ENCODE assay signal across 14 cellular contexts in the genomic region with DNA sequence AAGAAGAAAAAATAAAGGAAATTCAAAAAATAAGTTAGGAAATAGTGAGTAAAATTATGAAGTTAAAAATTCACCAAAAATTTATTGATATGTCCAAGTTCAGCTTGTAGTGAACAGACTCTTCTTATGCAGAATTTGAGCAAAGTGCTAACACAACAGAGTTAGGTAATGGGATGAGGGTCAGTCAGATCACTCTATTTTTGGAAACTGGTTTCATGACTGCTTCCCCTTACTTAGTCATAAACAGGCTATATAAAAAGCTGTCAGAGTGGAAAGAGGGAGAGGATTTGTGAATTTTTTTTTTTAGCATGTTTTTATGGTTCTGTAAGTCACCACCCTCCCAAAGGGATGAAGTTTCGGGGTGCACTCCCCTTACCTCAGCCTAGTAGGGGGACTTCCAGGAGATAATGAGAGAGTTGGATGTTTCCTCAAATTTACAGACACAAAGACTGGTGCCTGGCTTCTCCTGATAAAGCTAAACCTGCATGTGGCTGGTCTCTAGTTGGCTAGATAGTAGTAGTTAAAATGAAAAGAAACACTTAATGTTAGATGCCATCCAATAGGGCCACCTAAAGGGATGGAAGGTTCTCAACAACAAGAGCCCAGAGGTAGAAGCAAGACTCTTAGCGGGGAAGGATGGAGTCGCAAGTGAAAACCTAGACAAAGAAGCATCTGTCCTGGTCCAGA. TPM values are rescaled to one million over a fixed set of nuclear protein-coding genes. Genes with fewer than 3 reads are reported as not detected.
A peak's percentile ranks its signal among the peaks of the same experiment; 100 is the strongest.
DNase-seq lines count a peak whose midpoint lies in the region; ATAC-seq, FAIRE-seq and TF ChIP-seq lines count a peak whose summit lies in the region.
"Had no signal": no experiment of that assay in that cellular context is flagged by ENCODE, and none has a peak within 500 bp of the region (broad histone marks: within the 10 kb centered on the region; RNA-seq: fewer than 3 reads in every experiment).

No MANE protein-coding gene starts in this region.

- FAIRE-seq in GM18507 (lab: Jason Lieb, UNC): peak; percentile 69

- peaks cover 14% of the 10 kb centered on the region for H3K27me3 Mint-ChIP-seq in activated T-helper 2 cell treated with anti-CD3 and anti-CD28 coated beads, Interferon-gamma antibody, Interleukin-2, Interleukin-4, amounts not matched to agents 10 μg/mL and 5 μg/mL and 100 μg/mL, durations not matched to agents 14 hours and 24 hours and 36 hours (ENCODE audit: low read depth)

- no peaks in the 10 kb centered on the region for H3K36me3 Mint-ChIP-seq in activated T-helper 2 cell treated with anti-CD3 and anti-CD28 coated beads, Interferon-gamma antibody, Interleukin-2, Interleukin-4, amounts not matched to agents 10 μg/mL and 5 μg/mL and 100 μg/mL, durations not matched to agents 14 hours and 24 hours and 36 hours (ENCODE audit: low read depth)

- H3K9me3 Mint-ChIP-seq in activated T-helper 2 cell treated with anti-CD3 and anti-CD28 coated beads, Interferon-gamma antibody, Interleukin-2, Interleukin-4, amounts not matched to agents 10 μg/mL and 5 μg/mL and 100 μg/mL, durations not matched to agents 14 hours and 24 hours and 36 hours: no peaks in the 10 kb centered on the region
- H3K9me3 Mint-ChIP-seq: activated T-cell treated with anti-CD3 and anti-CD28 coated beads, Interleukin-2, amount 50 U/mL, for 72 hours had no signal

- H3K4me3 Mint-ChIP-seq in activated T-helper 2 cell treated with anti-CD3 and anti-CD28 coated beads, Interferon-gamma antibody, Interleukin-2, Interleukin-4, amounts not matched to agents 10 μg/mL and 5 μg/mL and 100 μg/mL, durations not matched to agents 14 hours and 24 hours and 36 hours (ENCODE audit: low read depth): no peak overlapping the region
- H3K4me3 Mint-ChIP-seq: activated T-cell treated with anti-CD3 and anti-CD28 coated beads, Interleukin-2, amount 50 U/mL, for 72 hours had no signal

- no peak for TF ChIP-seq POLR2A in GM18505 (IDR thresholded peaks at IDR 0.05; ENCODE audit: borderline replicate concordance, extremely low read depth, insufficient read depth, insufficient read length)

- H3K4me1 Mint-ChIP-seq in activated T-helper 2 cell treated with anti-CD3 and anti-CD28 coated beads, Interferon-gamma antibody, Interleukin-2, Interleukin-4, amounts not matched to agents 10 μg/mL and 5 μg/mL and 100 μg/mL, durations not matched to agents 14 hours and 24 hours and 36 hours (ENCODE audit: low read depth): no peaks in the 10 kb centered on the region

- intact Hi-C loops in activated T-helper 2 cell treated with anti-CD3 and anti-CD28 coated beads, Interferon-gamma antibody, Interleukin-2, Interleukin-4, amounts not matched to agents 10 μg/mL and 5 μg/mL and 100 μg/mL, durations not matched to agents 14 hours and 24 hours and 36 hours (cut with micrococcal nuclease): no loop called here

- H3K27ac Mint-ChIP-seq in activated T-helper 2 cell treated with anti-CD3 and anti-CD28 coated beads, Interferon-gamma antibody, Interleukin-2, Interleukin-4, amounts not matched to agents 10 μg/mL and 5 μg/mL and 100 μg/mL, durations not matched to agents 14 hours and 24 hours and 36 hours: no peak overlapping the region
- H3K27ac Mint-ChIP-seq: activated T-cell treated with anti-CD3 and anti-CD28 coated beads, Interleukin-2, amount 50 U/mL, for 72 hours had no signal

- ATAC-seq in HG03095 (IDR thresholded peaks at IDR 0.05; ENCODE audit: unreplicated experiment) (peak; percentile 53), GM18505 (IDR thresholded peaks at IDR 0.05; ENCODE audit: unreplicated experiment) (no peak)
- ATAC-seq: activated T-cell treated with anti-CD3 and anti-CD28 coated beads, Interleukin-2, amount 50 U/mL, for 72 hours; Panc1 had no signal

- DNase-seq in GM18507 (ENCODE audit: extremely low spot score, insufficient read length, low read depth) (no peak), SKM-1 treated with dmso at 0.1 percent for 144 hours (lab: John Stamatoyannopoulos, UW; ENCODE audit: unreplicated experiment) (peak; percentile 72), medulla oblongata (ENCODE audit: extremely low spot score) (peak; percentile 48), NCI-H1092 treated with DMSO at 0.1 percent for 48 hours (lab: John Stamatoyannopoulos, UW) (no peak), HuH-7.5 (ENCODE audit: low spot score) (no peak)
- DNase-seq in activated T-helper 2 cell treated with anti-CD3 and anti-CD28 coated beads, Interferon-gamma antibody, Interleukin-2, Interleukin-4, amounts not matched to agents 10 μg/mL and 5 μg/mL and 100 μg/mL, durations not matched to agents 14 hours and 24 hours and 36 hours (ENCODE audit: low spot score): no peak
- DNase-seq: activated T-cell treated with anti-CD3 and anti-CD28 coated beads, Interleukin-2, amount 50 U/mL, for 72 hours; left cardiac atrium; posterior cingulate gyrus had no signal

RNA-seq across cellular contexts. Expression of a gene that starts 4.5 kb away (rescaled TPM):
- not detected in 2 replicates for total RNA-seq in activated T-helper 2 cell treated with anti-CD3 and anti-CD28 coated beads, Interferon-gamma antibody, Interleukin-2, Interleukin-4, amounts not matched to agents 10 μg/mL and 5 μg/mL and 100 μg/mL, durations not matched to agents 14 hours and 24 hours and 36 hours
- total RNA-seq: activated T-cell treated with anti-CD3 and anti-CD28 coated beads, Interleukin-2, amount 50 U/mL, for 72 hours; cardiac septum; G401; left cardiac atrium had no signal

RNA-seq across cellular contexts. Expression of a gene that starts 47.8 kb away (rescaled TPM):
- total RNA-seq in activated T-helper 2 cell treated with anti-CD3 and anti-CD28 coated beads, Interferon-gamma antibody, Interleukin-2, Interleukin-4, amounts not matched to agents 10 μg/mL and 5 μg/mL and 100 μg/mL, durations not matched to agents 14 hours and 24 hours and 36 hours: 55.2 and 56.6 TPM in 2 replicates

Comparison
In these comparisons a context has a peak if more than half of its experiments do, and no peak if none do; other contexts are left out.
1. DNase-seq: peak in SKM-1 treated with dmso at 0.1 percent for 144 hours (single experiment) and medulla oblongata (single experiment); none in GM18507 (single experiment), NCI-H1092 treated with DMSO at 0.1 percent for 48 hours (single experiment), HuH-7.5 (single experiment) and activated T-helper 2 cell treated with anti-CD3 and anti-CD28 coated beads, Interferon-gamma antibody, Interleukin-2, Interleukin-4, amounts not matched to agents 10 μg/mL and 5 μg/mL and 100 μg/mL, durations not matched to agents 14 hours and 24 hours and 36 hours (single experiment).